8 cellular contexts compared by ENCODE assay signal in the genomic region with DNA sequence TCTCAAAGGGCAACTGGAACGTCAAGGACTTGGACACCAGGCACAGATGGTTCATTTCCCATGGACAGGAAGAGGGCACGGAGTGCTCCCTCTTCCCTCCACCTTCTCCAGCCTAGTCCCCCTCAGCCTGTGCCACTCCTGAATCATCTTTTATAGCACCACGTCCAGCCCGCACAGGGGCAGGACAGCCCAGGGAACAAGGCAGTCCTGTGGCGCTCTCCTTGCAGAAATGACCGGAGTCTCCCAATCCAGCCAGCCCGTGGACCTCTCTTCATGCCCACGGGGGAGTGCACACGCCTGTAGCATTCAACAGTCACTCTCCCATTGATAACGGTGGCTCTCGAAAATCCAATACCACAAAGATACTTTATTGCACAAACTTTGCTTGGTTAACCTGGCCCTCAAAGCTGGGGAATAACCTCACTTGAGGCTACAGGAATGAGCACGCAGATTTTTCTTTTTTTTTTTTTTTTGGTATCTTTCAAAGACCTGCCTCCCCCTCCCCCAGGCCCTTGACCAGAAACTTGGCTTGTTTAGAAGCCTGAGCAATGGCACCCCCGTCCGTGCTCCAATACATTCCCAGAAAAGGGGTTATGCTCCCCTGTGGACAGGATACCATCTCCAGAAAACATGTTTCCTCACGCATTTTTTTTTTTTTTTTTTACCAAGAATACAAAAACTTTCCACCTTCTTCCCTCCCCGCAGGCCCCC. TPM values are rescaled to one million over a fixed set of nuclear protein-coding genes. Genes with fewer than 3 reads are reported as not detected.
DNase-seq lines count a peak whose midpoint lies in the region; ATAC-seq and TF ChIP-seq lines count a peak whose summit lies in the region.

No MANE protein-coding gene starts in this region.

- no peak overlapping the region for H3K27ac Mint-ChIP-seq in GM23338

- no peaks in the 10 kb centered on the region; the same call in 2 of the 3 replicates for H3K9me3 Mint-ChIP-seq in GM23338

- in situ Hi-C loops in gastrocnemius medialis (cut with MboI; ENCODE audit: low sequenced_read_pairs in 4 of 4), result no loop called here

- 0 out of 2 replicates have a peak overlapping the region, but pooled peaks have one; percentile 12 for H3K27ac ChIP-seq in GM23338 (ENCODE audit: low read depth)
- peak overlapping the region; percentile 93 to 96 (median 94) for H3K27ac ChIP-seq in gastrocnemius medialis

- H3K4me3 ChIP-seq in GM23338 (peak overlapping the region; percentile 76), gastrocnemius medialis (peak overlapping the region; percentile 69 to 74 (median 72))

- peaks cover 25% of the 10 kb centered on the region for H3K36me3 Mint-ChIP-seq in GM23338 (ENCODE audit: low read depth)

- H3K79me2 ChIP-seq in GM23338 (replicated peaks; ENCODE audit: insufficient read depth), result peaks cover 67% of the 10 kb centered on the region

- H3K4me3 Mint-ChIP-seq in GM23338, result peak overlapping the region; percentile 84

- H3K4me1 Mint-ChIP-seq in GM23338, result peaks cover 33% of the 10 kb centered on the region

- H3K27me3 ChIP-seq in GM23338 (ENCODE audit: insufficient read depth) (no peaks in the 10 kb centered on the region), gastrocnemius medialis (no peaks in the 10 kb centered on the region)

- peaks cover 6% of the 10 kb centered on the region; the same call in 1 of the 2 replicates for H3F3A ChIP-seq in GM23338 (replicated peaks; ENCODE audit: low read depth)

- TF ChIP-seq CTCF in GM23338 (conservative IDR thresholded peaks at IDR 0.05; ENCODE audit: low read depth in 2 of 2) (no peak), gastrocnemius medialis (IDR thresholded peaks at IDR 0.05 in 4 of 5, conservative IDR thresholded peaks at IDR 0.05 in 1 of 5) (no peak)

- peak; percentile 11 for ATAC-seq in GM23338
- peak; percentile 7 to 17 for ATAC-seq in gastrocnemius medialis
- no peak for ATAC-seq in HG02763 (IDR thresholded peaks at IDR 0.05; ENCODE audit: unreplicated experiment)

- H3K4me2 ChIP-seq in GM23338, result peak overlapping the region; percentile 92

- TF ChIP-seq POLR2A in gastrocnemius medialis (IDR thresholded peaks at IDR 0.05), result no peak

- H3K36me3 ChIP-seq in GM23338 (ENCODE audit: insufficient read depth) (peaks cover 20% of the 10 kb centered on the region), gastrocnemius medialis (peaks cover 0 to 14% of the 10 kb centered on the region in 2 donors)

- H3K4me1 ChIP-seq in GM23338 (ENCODE audit: insufficient read depth) (peaks cover 22% of the 10 kb centered on the region), gastrocnemius medialis (peaks cover 15 to 18% of the 10 kb centered on the region in 2 donors)

- peak overlapping the region; percentile 49; the same call in 1 of the 2 replicates for H2AFZ ChIP-seq in GM23338

- intact Hi-C loops in gastrocnemius medialis (cut with DNase I; ENCODE audit: low total_unique reads), result no loop called here

- H3K9me3 ChIP-seq in gastrocnemius medialis, result no peaks in the 10 kb centered on the region

- 0 out of 2 replicates have a peak, but pooled peaks cover 8% of the 10 kb centered on the region for H4K20me1 ChIP-seq in GM23338 (replicated peaks; ENCODE audit: insufficient read depth)

- H3K27me3 Mint-ChIP-seq in GM23338 (ENCODE audit: insufficient read depth, low read depth, poor library complexity), result peaks cover 8% of the 10 kb centered on the region

- H3K9me2 ChIP-seq in GM23338 (ENCODE audit: insufficient read depth), result no peaks in the 10 kb centered on the region

- DNase-seq in GM23338 (ENCODE audit: low spot score) (no peak), globus pallidus (ENCODE audit: low spot score) (peak; percentile 50), gastrocnemius medialis (peak in 1 of 2 donors; percentile 36), NCI-H748 (lab: John Stamatoyannopoulos, UW; ENCODE audit: unreplicated experiment) (no peak), SK-N-DZ (ENCODE audit: low spot score) (no peak), NCI-H187 (lab: John Stamatoyannopoulos, UW) (no peak)
- DNase-seq in activated CD4-positive, alpha-beta T cell treated with anti-CD3 and anti-CD28 coated beads, Interleukin-2, amount 50 U/mL, for 48 hours, result peak; percentile 65 to 72

TF ChIP-seq in GM23338, 12 proteins besides CTCF, POLR2A, EP300 and RAD21:
- TF ChIP-seq, protein P1, sequence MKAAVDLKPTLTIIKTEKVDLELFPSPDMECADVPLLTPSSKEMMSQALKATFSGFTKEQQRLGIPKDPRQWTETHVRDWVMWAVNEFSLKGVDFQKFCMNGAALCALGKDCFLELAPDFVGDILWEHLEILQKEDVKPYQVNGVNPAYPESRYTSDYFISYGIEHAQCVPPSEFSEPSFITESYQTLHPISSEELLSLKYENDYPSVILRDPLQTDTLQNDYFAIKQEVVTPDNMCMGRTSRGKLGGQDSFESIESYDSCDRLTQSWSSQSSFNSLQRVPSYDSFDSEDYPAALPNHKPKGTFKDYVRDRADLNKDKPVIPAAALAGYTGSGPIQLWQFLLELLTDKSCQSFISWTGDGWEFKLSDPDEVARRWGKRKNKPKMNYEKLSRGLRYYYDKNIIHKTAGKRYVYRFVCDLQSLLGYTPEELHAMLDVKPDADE (IDR thresholded peaks at IDR 0.05), result no peak
- no peak for TF ChIP-seq EZH2phosphoT487 (IDR thresholded peaks at IDR 0.05; ENCODE audit: unreplicated experiment)
- TF ChIP-seq, protein P2, sequence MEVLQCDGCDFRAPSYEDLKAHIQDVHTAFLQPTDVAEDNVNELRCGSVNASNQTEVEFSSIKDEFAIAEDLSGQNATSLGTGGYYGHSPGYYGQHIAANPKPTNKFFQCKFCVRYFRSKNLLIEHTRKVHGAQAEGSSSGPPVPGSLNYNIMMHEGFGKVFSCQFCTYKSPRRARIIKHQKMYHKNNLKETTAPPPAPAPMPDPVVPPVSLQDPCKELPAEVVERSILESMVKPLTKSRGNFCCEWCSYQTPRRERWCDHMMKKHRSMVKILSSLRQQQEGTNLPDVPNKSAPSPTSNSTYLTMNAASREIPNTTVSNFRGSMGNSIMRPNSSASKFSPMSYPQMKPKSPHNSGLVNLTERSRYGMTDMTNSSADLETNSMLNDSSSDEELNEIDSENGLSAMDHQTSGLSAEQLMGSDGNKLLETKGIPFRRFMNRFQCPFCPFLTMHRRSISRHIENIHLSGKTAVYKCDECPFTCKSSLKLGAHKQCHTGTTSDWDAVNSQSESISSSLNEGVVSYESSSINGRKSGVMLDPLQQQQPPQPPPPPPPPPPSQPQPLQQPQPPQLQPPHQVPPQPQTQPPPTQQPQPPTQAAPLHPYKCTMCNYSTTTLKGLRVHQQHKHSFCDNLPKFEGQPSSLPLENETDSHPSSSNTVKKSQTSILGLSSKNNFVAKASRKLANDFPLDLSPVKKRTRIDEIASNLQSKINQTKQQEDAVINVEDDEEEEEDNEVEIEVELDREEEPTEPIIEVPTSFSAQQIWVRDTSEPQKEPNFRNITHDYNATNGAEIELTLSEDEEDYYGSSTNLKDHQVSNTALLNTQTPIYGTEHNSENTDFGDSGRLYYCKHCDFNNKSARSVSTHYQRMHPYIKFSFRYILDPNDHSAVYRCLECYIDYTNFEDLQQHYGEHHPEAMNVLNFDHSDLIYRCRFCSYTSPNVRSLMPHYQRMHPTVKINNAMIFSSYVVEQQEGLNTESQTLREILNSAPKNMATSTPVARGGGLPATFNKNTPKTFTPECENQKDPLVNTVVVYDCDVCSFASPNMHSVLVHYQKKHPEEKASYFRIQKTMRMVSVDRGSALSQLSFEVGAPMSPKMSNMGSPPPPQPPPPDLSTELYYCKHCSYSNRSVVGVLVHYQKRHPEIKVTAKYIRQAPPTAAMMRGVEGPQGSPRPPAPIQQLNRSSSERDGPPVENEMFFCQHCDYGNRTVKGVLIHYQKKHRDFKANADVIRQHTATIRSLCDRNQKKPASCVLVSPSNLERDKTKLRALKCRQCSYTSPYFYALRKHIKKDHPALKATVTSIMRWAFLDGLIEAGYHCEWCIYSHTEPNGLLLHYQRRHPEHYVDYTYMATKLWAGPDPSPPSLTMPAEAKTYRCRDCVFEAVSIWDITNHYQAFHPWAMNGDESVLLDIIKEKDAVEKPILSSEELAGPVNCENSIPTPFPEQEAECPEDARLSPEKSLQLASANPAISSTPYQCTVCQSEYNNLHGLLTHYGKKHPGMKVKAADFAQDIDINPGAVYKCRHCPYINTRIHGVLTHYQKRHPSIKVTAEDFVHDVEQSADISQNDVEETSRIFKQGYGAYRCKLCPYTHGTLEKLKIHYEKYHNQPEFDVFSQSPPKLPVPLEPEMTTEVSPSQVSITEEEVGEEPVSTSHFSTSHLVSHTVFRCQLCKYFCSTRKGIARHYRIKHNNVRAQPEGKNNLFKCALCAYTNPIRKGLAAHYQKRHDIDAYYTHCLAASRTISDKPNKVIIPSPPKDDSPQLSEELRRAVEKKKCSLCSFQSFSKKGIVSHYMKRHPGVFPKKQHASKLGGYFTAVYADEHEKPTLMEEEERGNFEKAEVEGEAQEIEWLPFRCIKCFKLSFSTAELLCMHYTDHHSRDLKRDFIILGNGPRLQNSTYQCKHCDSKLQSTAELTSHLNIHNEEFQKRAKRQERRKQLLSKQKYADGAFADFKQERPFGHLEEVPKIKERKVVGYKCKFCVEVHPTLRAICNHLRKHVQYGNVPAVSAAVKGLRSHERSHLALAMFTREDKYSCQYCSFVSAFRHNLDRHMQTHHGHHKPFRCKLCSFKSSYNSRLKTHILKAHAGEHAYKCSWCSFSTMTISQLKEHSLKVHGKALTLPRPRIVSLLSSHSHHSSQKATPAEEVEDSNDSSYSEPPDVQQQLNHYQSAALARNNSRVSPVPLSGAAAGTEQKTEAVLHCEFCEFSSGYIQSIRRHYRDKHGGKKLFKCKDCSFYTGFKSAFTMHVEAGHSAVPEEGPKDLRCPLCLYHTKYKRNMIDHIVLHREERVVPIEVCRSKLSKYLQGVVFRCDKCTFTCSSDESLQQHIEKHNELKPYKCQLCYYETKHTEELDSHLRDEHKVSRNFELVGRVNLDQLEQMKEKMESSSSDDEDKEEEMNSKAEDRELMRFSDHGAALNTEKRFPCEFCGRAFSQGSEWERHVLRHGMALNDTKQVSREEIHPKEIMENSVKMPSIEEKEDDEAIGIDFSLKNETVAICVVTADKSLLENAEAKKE (CRISPR knock-in tag; IDR thresholded peaks at IDR 0.05), result no peak
- no peak for TF ChIP-seq STAT1 (IDR thresholded peaks at IDR 0.05; ENCODE audit: unreplicated experiment)
- no peak for TF ChIP-seq POLR2AphosphoS5 (IDR thresholded peaks at IDR 0.05; ENCODE audit: low read depth)

RNA-seq across cellular contexts. Expression of a gene that starts 0.7 kb away (rescaled TPM):
- 27.5 and 28.5 TPM in 2 replicates for total RNA-seq in GM23338 (2014; rRNA removed; shearing (Covaris generic))
- polyA plus RNA-seq in GM23338 (2016; fragmentation: Nextera tagmentation; extraction: Ambion mirVana), result 10.8 and 12.6 TPM in 2 replicates
- total RNA-seq in gastrocnemius medialis, result 10 to 100 TPM; 25.8 to 70.7 (median 38.8) TPM
- 0.07 and 0.35 TPM in 2 replicates for polyA plus RNA-seq in SK-N-DZ (2014; cell fraction: cytosol; rRNA removed)
- not detected in 2 replicates for polyA plus RNA-seq in SK-N-DZ (2014; cell fraction: nucleus; rRNA removed)

Comparison
In these comparisons a context has a peak if more than half of its experiments do, and no peak if none do; other contexts are left out.
1. DNase-seq: peak in activated CD4-positive, alpha-beta T cell treated with anti-CD3 and anti-CD28 coated beads, Interleukin-2, amount 50 U/mL, for 48 hours (2 of 2) and globus pallidus (single experiment); none in GM23338 (single experiment), NCI-H748 (single experiment), SK-N-DZ (single experiment) and NCI-H187 (0 of 2).